8 cellular contexts compared by ENCODE assay signal in the genomic region with DNA sequence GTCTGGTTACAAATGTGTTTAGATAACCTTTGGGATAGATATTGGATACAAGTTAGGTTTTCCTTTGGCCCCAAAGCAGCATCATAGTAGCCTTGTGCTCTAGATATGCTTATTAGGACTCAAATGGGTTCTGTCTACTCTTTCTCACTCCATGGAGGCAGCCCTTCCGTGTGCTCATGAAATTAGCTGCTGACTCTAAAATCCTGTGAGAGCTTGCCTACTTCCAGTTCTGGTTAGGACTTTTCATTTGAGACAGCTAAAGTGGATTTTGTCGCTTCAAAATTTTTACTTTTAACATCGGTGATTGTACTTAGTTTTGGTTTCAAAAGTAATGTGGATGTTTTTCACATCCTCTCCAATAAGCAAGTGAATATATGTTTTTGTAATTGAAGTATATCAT. TPM values are rescaled to one million over a fixed set of nuclear protein-coding genes. Genes with fewer than 3 reads are reported as not detected.
DNase-seq lines count a peak whose midpoint lies in the region; ATAC-seq, FAIRE-seq and TF ChIP-seq lines count a peak whose summit lies in the region.

No MANE protein-coding gene starts in this region.

- H3K27me3 Mint-ChIP-seq in activated CD8-positive, alpha-beta memory T cell treated with anti-CD3 and anti-CD28 coated beads, Interleukin-2, amount 10 ng/mL, durations not matched to agents 7 days and 5 days: no peaks in the 10 kb centered on the region

- TF ChIP-seq POLR2A in right lobe of liver (IDR thresholded peaks at IDR 0.05): no peak

- H3K27ac ChIP-seq in right lobe of liver (peak overlapping the region; percentile 86 to 95 (median 91)), thoracic aorta (peak overlapping the region; percentile 87 to 94)

- ATAC-seq in activated CD8-positive, alpha-beta memory T cell treated with anti-CD3 and anti-CD28 coated beads, Interleukin-2, amount 10 ng/mL, durations not matched to agents 7 days and 5 days: no peak
- ATAC-seq in right lobe of liver (no peak), thoracic aorta (ENCODE audit: insufficient number of reproducible peaks, low FRiP score, low read depth) (no peak), HG03175 (IDR thresholded peaks at IDR 0.05; ENCODE audit: unreplicated experiment) (no peak)

- H3K27me3 ChIP-seq in right lobe of liver (no peaks in the 10 kb centered on the region), thoracic aorta (replicated peaks; ENCODE audit: insufficient read depth) (no peaks in the 10 kb centered on the region)

- H3K36me3 ChIP-seq in right lobe of liver: peaks cover 5 to 44% (median 11%) of the 10 kb centered on the region in 4 donors
- peaks cover 14% of the 10 kb centered on the region for H3K36me3 ChIP-seq in thoracic aorta

- 21% methylated on average over 3 of the region's 3 CpGs for WGBS in right lobe of liver (ENCODE audit: insufficient coverage, low coverage, low lambda C conversion rate, missing lambda C conversion rate)

- H3K4me1 ChIP-seq in right lobe of liver: peaks cover 0 to 35% (median 8%) of the 10 kb centered on the region in 4 donors
- peaks cover 39 to 66% of the 10 kb centered on the region in 2 donors for H3K4me1 ChIP-seq in thoracic aorta (ENCODE audit: control insufficient read depth in 1 of 2, low read depth in 2 of 2)

- no peak for FAIRE-seq in urothelium cell line (lab: Jason Lieb, UNC)

- H3K4me3 Mint-ChIP-seq in activated CD8-positive, alpha-beta memory T cell treated with anti-CD3 and anti-CD28 coated beads, Interleukin-2, amount 10 ng/mL, durations not matched to agents 7 days and 5 days: peak overlapping the region; percentile 85

- H3K36me3 Mint-ChIP-seq in activated CD8-positive, alpha-beta memory T cell treated with anti-CD3 and anti-CD28 coated beads, Interleukin-2, amount 10 ng/mL, durations not matched to agents 7 days and 5 days: peaks cover 50% of the 10 kb centered on the region

- intact Hi-C loops in right lobe of liver (cut with DNase I): loop anchor here in 1 of 2 donors (10.0 kb wide), 1 partner anchor 90 kb away; no protein-coding TSS in a partner anchor

- peaks cover 61% of the 10 kb centered on the region for H3K4me1 Mint-ChIP-seq in activated CD8-positive, alpha-beta memory T cell treated with anti-CD3 and anti-CD28 coated beads, Interleukin-2, amount 10 ng/mL, durations not matched to agents 7 days and 5 days

- TF ChIP-seq CTCF in right lobe of liver (IDR thresholded peaks at IDR 0.05): no peak
- TF ChIP-seq CTCF in thoracic aorta (IDR thresholded peaks at IDR 0.05): no peak

- H3K27ac Mint-ChIP-seq in activated CD8-positive, alpha-beta memory T cell treated with anti-CD3 and anti-CD28 coated beads, Interleukin-2, amount 10 ng/mL, durations not matched to agents 7 days and 5 days: peak overlapping the region; percentile 96

- H3K4me3 ChIP-seq in right lobe of liver (peak overlapping the region; percentile 67 to 84 (median 72)), thoracic aorta (peak overlapping the region; percentile 74)

- peak; percentile 39 for DNase-seq in activated CD8-positive, alpha-beta memory T cell treated with anti-CD3 and anti-CD28 coated beads, Interleukin-2, amount 10 ng/mL, durations not matched to agents 7 days and 5 days
- DNase-seq in activated CD8-positive, alpha-beta memory T cell treated with anti-CD3 and anti-CD28 coated beads, Interleukin-2, amount 50 U/mL, for 48 hours: no peak
- DNase-seq in astrocyte of the hippocampus (ENCODE audit: low read depth, low spot score) (peak; percentile 31), right lobe of liver (no peak), thoracic aorta (ENCODE audit: low spot score) (no peak), urothelium cell line (ENCODE audit: low spot score) (no peak)
- DNase-seq in stimulated activated naive CD4-positive, alpha-beta T cell (lab: John Stamatoyannopoulos, UW): no peak

- CTCF ChIA-PET in activated CD8-positive, alpha-beta memory T cell treated with anti-CD3 and anti-CD28 coated beads, Interleukin-2, amount 10 ng/mL, durations not matched to agents 7 days and 5 days (lab: Charles Lee): interaction anchor here (0.7 to 8.9 kb wide), 7 partner anchors 78 to 133 kb away, joined by 3 to 100 read pairs (median 6); no protein-coding TSS in a partner anchor

- H3K9me3 Mint-ChIP-seq in activated CD8-positive, alpha-beta memory T cell treated with anti-CD3 and anti-CD28 coated beads, Interleukin-2, amount 10 ng/mL, durations not matched to agents 7 days and 5 days (ENCODE audit: low read depth): no peaks in the 10 kb centered on the region

- H3K9me3 ChIP-seq in right lobe of liver: no peaks in the 10 kb centered on the region
- no peaks in the 10 kb centered on the region for H3K9me3 ChIP-seq in thoracic aorta

RNA-seq across cellular contexts. Expression of gene CDV3, which starts 1.6 kb away (rescaled TPM):
- total RNA-seq in activated CD8-positive, alpha-beta memory T cell treated with anti-CD3 and anti-CD28 coated beads, Interleukin-2, amount 10 ng/mL, durations not matched to agents 7 days and 5 days: 100 to 1,000 TPM; 193 to 263 TPM
- total RNA-seq in right lobe of liver (100 to 1,000 TPM in 1 of 6 experiments, 10 to 100 TPM in 5; 61.3 to 104 (median 81.3) TPM), thoracic aorta (100 to 1,000 TPM in 1 of 2 donors, 10 to 100 TPM in 1; 86.5 to 190 TPM)

Comparison
In these comparisons a context has a peak if more than half of its experiments do, and no peak if none do; other contexts are left out.
1. DNase-seq: peak in activated CD8-positive, alpha-beta memory T cell treated with anti-CD3 and anti-CD28 coated beads, Interleukin-2, amount 10 ng/mL, durations not matched to agents 7 days and 5 days (single experiment) and astrocyte of the hippocampus (single experiment); none in activated CD8-positive, alpha-beta memory T cell treated with anti-CD3 and anti-CD28 coated beads, Interleukin-2, amount 50 U/mL, for 48 hours (single experiment), right lobe of liver (0 of 3), thoracic aorta (single experiment), urothelium cell line (single experiment) and stimulated activated naive CD4-positive, alpha-beta T cell (0 of 6).